31 cellular contexts compared by ENCODE assay signal in genomic region chrY:8466813-8467212, GRCh38.
"Had no signal": no experiment of that assay in that cellular context is flagged by ENCODE, and none has a peak within 500 bp of the region (broad histone marks: within the 10 kb centered on the region; RNA-seq: fewer than 3 reads in every experiment).

No MANE protein-coding gene starts in this region.

- DNase-seq: activated effector memory CD4-positive, alpha-beta T cell treated with anti-CD3 and anti-CD28 coated beads, Interleukin-2, amount 50 U/mL, for 16 hours; activated effector memory CD4-positive, alpha-beta T cell treated with Interleukin-2 at 50 U/mL for 16 hours; activated gamma-delta T cell; activated gamma-delta T cell treated with Interleukin-2 at 50 U/mL for 16 hours; activated naive CD4-positive, alpha-beta T cell treated with anti-CD3 and anti-CD28 coated beads, Interleukin-2, amount 10 ng/mL, durations not matched to agents 7 days and 5 days; activated naive CD4-positive, alpha-beta T cell treated with anti-CD3 and anti-CD28 coated beads, Interleukin-2, amount 50 U/mL, for 16 hours; activated naive CD8-positive, alpha-beta T cell treated with anti-CD3 and anti-CD28 coated beads for 36 hours; activated naive CD8-positive, alpha-beta T cell treated with anti-CD3 and anti-CD28 coated beads, Interleukin-2, amount 10 ng/mL, durations not matched to agents 7 days and 5 days; activated naive CD8-positive, alpha-beta T cell treated with anti-CD3 and anti-CD28 coated beads, Interleukin-2, amount 50 U/mL, for 24 hours; activated T-cell treated with anti-CD3 and anti-CD28 coated beads for 4 hours; activated T-cell treated with anti-CD3 and anti-CD28 coated beads, Interleukin-2, amount 50 U/mL, for 1 hour; activated T-cell treated with anti-CD3 and anti-CD28 coated beads, Interleukin-2, amount 50 U/mL, for 24 hours; activated T-cell treated with anti-CD3 and anti-CD28 coated beads, Interleukin-2, amount 50 U/mL, for 4 hours; activated T-cell treated with anti-CD3 and anti-CD28 coated beads, Interleukin-2, amount 50 U/mL, for 48 hours; activated T-cell treated with anti-CD3 and anti-CD28 coated beads, Interleukin-2, amount 50 U/mL, for 72 hours; adrenal gland; amniotic stem cell; amygdala; anterior cingulate cortex; aorta; body of pancreas; brain microvascular endothelial cell; caudate nucleus; central memory CD4-positive, alpha-beta T cell; cerebellar nuclear complex had no signal

- H3K4me1 Mint-ChIP-seq: activated naive CD4-positive, alpha-beta T cell treated with anti-CD3 and anti-CD28 coated beads, Interleukin-2, amount 10 ng/mL, durations not matched to agents 7 days and 5 days; activated naive CD8-positive, alpha-beta T cell treated with anti-CD3 and anti-CD28 coated beads for 36 hours; activated naive CD8-positive, alpha-beta T cell treated with anti-CD3 and anti-CD28 coated beads, Interleukin-2, amount 10 ng/mL, durations not matched to agents 7 days and 5 days; activated naive CD8-positive, alpha-beta T cell treated with anti-CD3 and anti-CD28 coated beads, Interleukin-2, amount 50 U/mL, for 24 hours; brain; central memory CD8-positive, alpha-beta T cell had no signal

- H3K9me3 Mint-ChIP-seq: activated naive CD4-positive, alpha-beta T cell treated with anti-CD3 and anti-CD28 coated beads, Interleukin-2, amount 10 ng/mL, durations not matched to agents 7 days and 5 days; activated naive CD4-positive, alpha-beta T cell treated with anti-CD3 and anti-CD28 coated beads, Interleukin-2, amount 50 U/mL, for 72 hours; activated naive CD8-positive, alpha-beta T cell treated with anti-CD3 and anti-CD28 coated beads for 36 hours; activated naive CD8-positive, alpha-beta T cell treated with anti-CD3 and anti-CD28 coated beads, Interleukin-2, amount 10 ng/mL, durations not matched to agents 7 days and 5 days; activated naive CD8-positive, alpha-beta T cell treated with anti-CD3 and anti-CD28 coated beads, Interleukin-2, amount 50 U/mL, for 24 hours; activated T-cell treated with anti-CD3 and anti-CD28 coated beads, Interleukin-2, amount 50 U/mL, for 24 hours; activated T-cell treated with anti-CD3 and anti-CD28 coated beads, Interleukin-2, amount 50 U/mL, for 4 hours; activated T-cell treated with anti-CD3 and anti-CD28 coated beads, Interleukin-2, amount 50 U/mL, for 72 hours; activated T-helper 1 cell treated with anti-CD3 and anti-CD28 coated beads, Interleukin-12 subunit alpha, Interleukin-12 subunit beta, Interleukin-2, Interleukin-4 antibody, amounts not matched to agents 30 ng/mL and 10 ng/mL and 1 ng/mL, durations not matched to agents 14 hours and 24 hours and 36 hours; activated T-helper 2 cell treated with anti-CD3 and anti-CD28 coated beads, Interferon-gamma antibody, Interleukin-2, Interleukin-4, amounts not matched to agents 10 μg/mL and 5 μg/mL and 100 μg/mL, durations not matched to agents 14 hours and 24 hours and 36 hours; central memory CD8-positive, alpha-beta T cell had no signal

- ATAC-seq: activated naive CD8-positive, alpha-beta T cell treated with anti-CD3 and anti-CD28 coated beads, Interleukin-2, amount 50 U/mL, for 24 hours; activated T-cell treated with anti-CD3 and anti-CD28 coated beads, Interleukin-2, amount 50 U/mL, for 4 hours; body of pancreas had no signal

- H3K36me3 Mint-ChIP-seq: activated naive CD4-positive, alpha-beta T cell treated with anti-CD3 and anti-CD28 coated beads, Interleukin-2, amount 10 ng/mL, durations not matched to agents 7 days and 5 days; activated naive CD4-positive, alpha-beta T cell treated with anti-CD3 and anti-CD28 coated beads, Interleukin-2, amount 50 U/mL, for 72 hours; activated naive CD8-positive, alpha-beta T cell; activated naive CD8-positive, alpha-beta T cell treated with anti-CD3 and anti-CD28 coated beads for 36 hours; activated naive CD8-positive, alpha-beta T cell treated with anti-CD3 and anti-CD28 coated beads, Interleukin-2, amount 10 ng/mL, durations not matched to agents 7 days and 5 days; brain had no signal

- H3K4me3 Mint-ChIP-seq: activated naive CD4-positive, alpha-beta T cell treated with anti-CD3 and anti-CD28 coated beads, Interleukin-2, amount 10 ng/mL, durations not matched to agents 7 days and 5 days; activated naive CD8-positive, alpha-beta T cell; activated naive CD8-positive, alpha-beta T cell treated with anti-CD3 and anti-CD28 coated beads for 36 hours; activated naive CD8-positive, alpha-beta T cell treated with anti-CD3 and anti-CD28 coated beads, Interleukin-2, amount 10 ng/mL, durations not matched to agents 7 days and 5 days; activated naive CD8-positive, alpha-beta T cell treated with anti-CD3 and anti-CD28 coated beads, Interleukin-2, amount 50 U/mL, for 24 hours; activated T-cell treated with anti-CD3 and anti-CD28 coated beads, Interleukin-2, amount 50 U/mL, for 24 hours; activated T-cell treated with anti-CD3 and anti-CD28 coated beads, Interleukin-2, amount 50 U/mL, for 4 hours; activated T-cell treated with anti-CD3 and anti-CD28 coated beads, Interleukin-2, amount 50 U/mL, for 72 hours; activated T-helper 1 cell treated with anti-CD3 and anti-CD28 coated beads, Interleukin-12 subunit alpha, Interleukin-12 subunit beta, Interleukin-2, Interleukin-4 antibody, amounts not matched to agents 30 ng/mL and 10 ng/mL and 1 ng/mL, durations not matched to agents 14 hours and 24 hours and 36 hours; brain; central memory CD8-positive, alpha-beta T cell had no signal

- H3K27me3 Mint-ChIP-seq: activated naive CD4-positive, alpha-beta T cell treated with anti-CD3 and anti-CD28 coated beads, Interleukin-2, amount 10 ng/mL, durations not matched to agents 7 days and 5 days; activated naive CD8-positive, alpha-beta T cell; activated naive CD8-positive, alpha-beta T cell treated with anti-CD3 and anti-CD28 coated beads for 36 hours; activated naive CD8-positive, alpha-beta T cell treated with anti-CD3 and anti-CD28 coated beads, Interleukin-2, amount 10 ng/mL, durations not matched to agents 7 days and 5 days; activated naive CD8-positive, alpha-beta T cell treated with anti-CD3 and anti-CD28 coated beads, Interleukin-2, amount 50 U/mL, for 24 hours; activated T-cell treated with anti-CD3 and anti-CD28 coated beads, Interleukin-2, amount 50 U/mL, for 24 hours; brain; central memory CD8-positive, alpha-beta T cell had no signal

- H3K27ac Mint-ChIP-seq: activated naive CD4-positive, alpha-beta T cell treated with anti-CD3 and anti-CD28 coated beads, Interleukin-2, amount 10 ng/mL, durations not matched to agents 7 days and 5 days; activated naive CD4-positive, alpha-beta T cell treated with anti-CD3 and anti-CD28 coated beads, Interleukin-2, amount 50 U/mL, for 72 hours; activated naive CD8-positive, alpha-beta T cell; activated naive CD8-positive, alpha-beta T cell treated with anti-CD3 and anti-CD28 coated beads for 36 hours; activated naive CD8-positive, alpha-beta T cell treated with anti-CD3 and anti-CD28 coated beads, Interleukin-2, amount 10 ng/mL, durations not matched to agents 7 days and 5 days; activated naive CD8-positive, alpha-beta T cell treated with anti-CD3 and anti-CD28 coated beads, Interleukin-2, amount 50 U/mL, for 24 hours; activated T-cell treated with anti-CD3 and anti-CD28 coated beads, Interleukin-2, amount 50 U/mL, for 24 hours; activated T-cell treated with anti-CD3 and anti-CD28 coated beads, Interleukin-2, amount 50 U/mL, for 72 hours; activated T-helper 1 cell treated with anti-CD3 and anti-CD28 coated beads, Interleukin-12 subunit alpha, Interleukin-12 subunit beta, Interleukin-2, Interleukin-4 antibody, amounts not matched to agents 30 ng/mL and 10 ng/mL and 1 ng/mL, durations not matched to agents 14 hours and 24 hours and 36 hours; activated T-helper 2 cell treated with anti-CD3 and anti-CD28 coated beads, Interferon-gamma antibody, Interleukin-2, Interleukin-4, amounts not matched to agents 10 μg/mL and 5 μg/mL and 100 μg/mL, durations not matched to agents 14 hours and 24 hours and 36 hours; brain had no signal
